Comparison of ENCODE assay signal across 15 cellular contexts in genomic region chr1:184929711-184930202, GRCh38. TPM values are rescaled to one million over a fixed set of nuclear protein-coding genes. Genes with fewer than 3 reads are reported as not detected.
DNase-seq lines count a peak whose midpoint lies in the region; ATAC-seq, FAIRE-seq and TF ChIP-seq lines count a peak whose summit lies in the region.
"Had no signal": no experiment of that assay in that cellular context is flagged by ENCODE, and none has a peak within 500 bp of the region (broad histone marks: within the 10 kb centered on the region; RNA-seq: fewer than 3 reads in every experiment).

No MANE protein-coding gene starts in this region.

- H2AFZ ChIP-seq in PC-9 = no peak overlapping the region

- intact Hi-C loops in Caco-2 (cut with micrococcal nuclease; ENCODE audit: unreplicated experiment) (loop anchor here (1.0 to 2.0 kb wide), 2 partner anchors 24 to 45 kb away; partner anchors contain the start of gene NIBAN1), PC-9 (cut with micrococcal nuclease; ENCODE audit: unreplicated experiment) (loop anchor here (2.0 kb wide), 1 partner anchor 25 kb away; no protein-coding TSS in a partner anchor)

- H3K4me1 Mint-ChIP-seq in Caco-2 (ENCODE audit: low read depth, unreplicated experiment) = peaks cover 13% of the 10 kb centered on the region

- no peaks in the 10 kb centered on the region for H3K27me3 Mint-ChIP-seq in Caco-2 (ENCODE audit: insufficient read depth, unreplicated experiment)

- DNase-seq in Caco-2 (peak in 1 of 2 experiments; percentile 69), MV-4-11 (lab: John Stamatoyannopoulos, UW) (peak; percentile 73), PC-9 (peak; percentile 50 to 95), fibroblast of pulmonary artery (ENCODE audit: low read depth) (peak; percentile 41), urothelium cell line (ENCODE audit: low spot score) (no peak)
- no peak for DNase-seq in stimulated activated CD4-positive, alpha-beta T cell treated with anti-CD3 and anti-CD28 coated beads, Interleukin-4, amount 100 ng/mL, for 24 hours
- DNase-seq: activated CD4-positive, alpha-beta T cell treated with anti-CD3 and anti-CD28 coated beads for 4 hours; activated effector memory CD4-positive, alpha-beta T cell treated with Interleukin-2 at 50 U/mL for 16 hours; head of caudate nucleus; mesendoderm; psoas muscle had no signal

- BruUV-seq in Caco-2 (replicated peaks; lab: Mats Ljungman, UMichigan) (no TSS peak), PC-9 (replicated peaks; lab: Mats Ljungman, UMichigan) (no TSS peak)

- H4K20me1 ChIP-seq in PC-9 (ENCODE audit: insufficient read depth) = no peaks in the 10 kb centered on the region; the same call in 1 of the 2 replicates

- no peak overlapping the region for H3K4me3 ChIP-seq in Caco-2 (ENCODE audit: low read depth, low read length)
- H3K4me3 ChIP-seq in PC-9 = peak overlapping the region; percentile 36; the same call in 1 of the 2 replicates
- H3K4me3 ChIP-seq in fibroblast of pulmonary artery (replicated peaks; ENCODE audit: low read depth, low read length) = no peak overlapping the region
- H3K4me3 ChIP-seq: HAP-1, psoas muscle had no signal

- no peaks in the 10 kb centered on the region; the same call in 1 of the 2 replicates for H3K9me2 ChIP-seq in PC-9 (ENCODE audit: insufficient read depth)

- ATAC-seq in GM19397 (IDR thresholded peaks at IDR 0.05; ENCODE audit: unreplicated experiment) (no peak), GM18909 (IDR thresholded peaks at IDR 0.05; ENCODE audit: poor library complexity, unreplicated experiment) (no peak)

- peaks cover 26% of the 10 kb centered on the region for H3K9me3 Mint-ChIP-seq in Caco-2 (ENCODE audit: unreplicated experiment)

- peak overlapping the region; percentile 73 for H3K4me2 ChIP-seq in PC-9

- H3K9me3 ChIP-seq in Caco-2 (no peaks in the 10 kb centered on the region; the same call in 1 of the 2 replicates), PC-9 (ENCODE audit: insufficient read depth, low read depth) (no peaks in the 10 kb centered on the region; the same call in 1 of the 2 replicates)
- H3K9me3 ChIP-seq: HAP-1 had no signal

- H3K27ac ChIP-seq in PC-9 = no peak overlapping the region
- H3K27ac ChIP-seq: psoas muscle, RWPE1 had no signal

- H3K4me1 ChIP-seq in Caco-2 (peaks cover 10% of the 10 kb centered on the region; the same call in 1 of the 2 replicates), PC-9 (replicated peaks; ENCODE audit: insufficient read depth) (peaks cover 30% of the 10 kb centered on the region)
- H3K4me1 ChIP-seq: HAP-1 had no signal

- POLR2A ChIA-PET in Caco-2 (lab: Charles Lee) (no interaction called here), PC-9 (lab: Charles Lee; ENCODE audit: unreplicated experiment) (interaction anchor here (0.7 kb wide), 1 partner anchor 62 kb away, joined by 4 read pairs; no protein-coding TSS in a partner anchor)

- no peak for FAIRE-seq in urothelium cell line (lab: Jason Lieb, UNC)

- no peaks in the 10 kb centered on the region for H3K36me3 ChIP-seq in Caco-2 (ENCODE audit: control insufficient read depth, insufficient read depth, low read length)
- H3K36me3 ChIP-seq in PC-9 (ENCODE audit: low read depth) = no peaks in the 10 kb centered on the region; the same call in 1 of the 2 replicates
- H3K36me3 ChIP-seq: HAP-1 had no signal

- TF ChIP-seq CTCF in Caco-2 (IDR thresholded peaks at IDR 0.05; ENCODE audit: insufficient read depth in 1 of 2, low read depth in 1 of 2, low read length in 1 of 2, severe bottlenecking in 1 of 2, unreplicated experiment in 1 of 2) (no peak), PC-9 (conservative IDR thresholded peaks at IDR 0.05) (no peak), fibroblast of pulmonary artery (IDR thresholded peaks at IDR 0.05; ENCODE audit: low read length, missing control alignments) (no peak)

- CTCF ChIA-PET in Caco-2 (lab: Charles Lee) (no interaction called here), PC-9 (lab: Charles Lee) (interaction anchor here (0.6 kb wide), 1 partner anchor 751 kb away, joined by 3 read pairs; no protein-coding TSS in a partner anchor)

- peak overlapping the region; percentile 22 for H3K27ac Mint-ChIP-seq in Caco-2 (ENCODE audit: unreplicated experiment)

- H3K4me3 Mint-ChIP-seq in Caco-2 (ENCODE audit: unreplicated experiment) = peak overlapping the region; percentile 52

- H3K27me3 ChIP-seq in Caco-2 (replicated peaks; ENCODE audit: control insufficient read depth, insufficient read depth, low read length) = no peaks in the 10 kb centered on the region
- H3K27me3 ChIP-seq in PC-9 (ENCODE audit: insufficient read depth, low read depth) = no peaks in the 10 kb centered on the region

- H3K79me2 ChIP-seq in PC-9 (ENCODE audit: low read depth) = no peaks in the 10 kb centered on the region; the same call in 1 of the 2 replicates

- peaks cover 23% of the 10 kb centered on the region; the same call in 1 of the 2 replicates for H3F3A ChIP-seq in PC-9 (ENCODE audit: insufficient read depth, low read depth)

- H3K36me3 Mint-ChIP-seq in Caco-2 (ENCODE audit: insufficient read depth, unreplicated experiment) = peaks cover 5% of the 10 kb centered on the region

RNA-seq across cellular contexts. Expression of gene NIBAN1, which starts 44.6 kb away (rescaled TPM):
- total RNA-seq in Caco-2 (2022) (14.3 and 20.8 TPM in 2 replicates), PC-9 (2021) (29.3 and 31.5 TPM in 2 replicates)

Comparison
In these comparisons a context has a peak if more than half of its experiments do, and no peak if none do; other contexts are left out.
1. DNase-seq: peak in MV-4-11 (single experiment), PC-9 (2 of 2) and fibroblast of pulmonary artery (single experiment); none in urothelium cell line (single experiment) and stimulated activated CD4-positive, alpha-beta T cell treated with anti-CD3 and anti-CD28 coated beads, Interleukin-4, amount 100 ng/mL, for 24 hours (single experiment).